Comparison of ENCODE assay signal across 23 cellular contexts in the genomic region with DNA sequence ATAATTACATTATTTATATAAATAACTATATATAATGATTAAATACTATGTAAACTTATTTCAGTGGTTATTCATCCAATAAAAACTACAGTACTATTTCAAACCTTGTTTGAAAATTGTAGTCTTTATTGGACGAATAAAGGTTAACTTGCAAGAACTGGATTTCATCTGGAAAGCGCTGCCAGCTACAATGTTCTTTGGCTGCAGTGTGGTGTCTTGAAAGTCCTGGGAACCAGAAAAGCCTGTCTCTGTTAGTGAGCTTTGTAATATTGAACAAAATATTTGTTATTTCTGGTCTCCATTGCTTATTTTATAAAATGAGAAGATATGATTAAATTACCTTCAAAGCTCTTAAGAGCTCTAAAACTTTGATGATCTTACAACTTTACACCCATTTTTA.
DNase-seq lines count a peak whose midpoint lies in the region; ATAC-seq and TF ChIP-seq lines count a peak whose summit lies in the region.
"Had no signal": no experiment of that assay in that cellular context is flagged by ENCODE, and none has a peak within 500 bp of the region (broad histone marks: within the 10 kb centered on the region; RNA-seq: fewer than 3 reads in every experiment).

No MANE protein-coding gene starts in this region.

- CTCF ChIA-PET in HCT116 (lab: Charles Lee) = no interaction called here
- CTCF ChIA-PET in CD4-positive, alpha-beta memory T cell (lab: Charles Lee; ENCODE audit: partially characterized antibody) = no interaction called here

- no peaks in the 10 kb centered on the region for H3K36me3 Mint-ChIP-seq in glutamatergic neuron (ENCODE audit: unreplicated experiment)
- no peaks in the 10 kb centered on the region for H3K36me3 Mint-ChIP-seq in CD4-positive, alpha-beta memory T cell
- H3K36me3 Mint-ChIP-seq: CD8-positive, alpha-beta T cell had no signal

- TF ChIP-seq CTCF in HCT116 (IDR thresholded peaks at IDR 0.05 in 2 of 3, conservative IDR thresholded peaks at IDR 0.05 in 1 of 3; ENCODE audit: borderline replicate concordance in 1 of 3, insufficient read depth in 1 of 3, low read depth in 2 of 3, low read length in 2 of 3) (no peak), SU-DHL-6 (IDR thresholded peaks at IDR 0.05; ENCODE audit: insufficient read depth, low read length, poor library complexity, severe bottlenecking) (no peak), suprapubic skin (IDR thresholded peaks at IDR 0.05) (no peak), glutamatergic neuron (IDR thresholded peaks at IDR 0.05; ENCODE audit: partially characterized antibody, unreplicated experiment) (no peak)

- H3F3A ChIP-seq in SU-DHL-6 (ENCODE audit: insufficient read depth) = peaks cover 50% of the 10 kb centered on the region

- H3K36me3 ChIP-seq in HCT116 (ENCODE audit: control insufficient read depth in 1 of 2, insufficient read depth in 2 of 2, low read length in 2 of 2) (no peaks in the 10 kb centered on the region), SU-DHL-6 (ENCODE audit: low read length) (no peaks in the 10 kb centered on the region), suprapubic skin (no peaks in the 10 kb centered on the region), aorta (ENCODE audit: control insufficient read depth in 1 of 2, insufficient read depth in 2 of 2, low read length in 1 of 2) (no peaks in the 10 kb centered on the region)
- no peaks in the 10 kb centered on the region for H3K36me3 ChIP-seq in CD4-positive, alpha-beta memory T cell (ENCODE audit: insufficient read depth, low read length)
- H3K36me3 ChIP-seq: BLaER1 treated with 17β-estradiol and CSF1 and Interleukin-3, amounts not matched to agents 10 nM and 100 nM; HAP-1; Peyer's patch had no signal

- no peak for DNase-seq in HCT116 (ENCODE audit: low read depth, low spot score)
- peak; percentile 8 for DNase-seq in left kidney (ENCODE audit: low read depth, low spot score)
- DNase-seq in suprapubic skin (ENCODE audit: low spot score in 2 of 2) = no peak
- no peak for DNase-seq in aorta
- no peak for DNase-seq in glutamatergic neuron
- DNase-seq in CD4-positive, alpha-beta memory T cell = no peak
- DNase-seq: Calu3; CD8-positive, alpha-beta T cell; DMS153; GM23248; KG1; MV-4-11; NCI-H1105 treated with DMSO at 0.1 percent for 48 hours; NCI-H2029 treated with DMSO at 0.1 percent for 48 hours; NCI-H2171; NCI-H345; NCI-H524; NCI-H774; Peyer's patch had no signal

- no peak overlapping the region for H3K27ac Mint-ChIP-seq in glutamatergic neuron (ENCODE audit: unreplicated experiment)
- H3K27ac Mint-ChIP-seq in CD4-positive, alpha-beta memory T cell = no peak overlapping the region
- H3K27ac Mint-ChIP-seq: CD8-positive, alpha-beta T cell had no signal

- H3K4me3 ChIP-seq in HCT116 (replicated peaks in 1 of 2; ENCODE audit: low read depth in 1 of 2, low read length in 2 of 2) = no peak overlapping the region
- no peak overlapping the region for H3K4me3 ChIP-seq in SU-DHL-6 (ENCODE audit: insufficient read depth, low read length, poor library complexity, severe bottlenecking)
- no peak overlapping the region for H3K4me3 ChIP-seq in suprapubic skin
- no peak overlapping the region for H3K4me3 ChIP-seq in aorta (ENCODE audit: low read length in 2 of 2)
- H3K4me3 ChIP-seq in CD4-positive, alpha-beta memory T cell (ENCODE audit: low read length in 2 of 2) = no peak overlapping the region
- H3K4me3 ChIP-seq: A549; BLaER1 treated with 17β-estradiol and CSF1 and Interleukin-3, amounts not matched to agents 10 nM and 100 nM; HAP-1; Peyer's patch had no signal

- H3K79me2 ChIP-seq in HCT116 (ENCODE audit: insufficient read depth, low read length) (no peaks in the 10 kb centered on the region), SU-DHL-6 (ENCODE audit: insufficient read depth, low read length) (peaks cover 14% of the 10 kb centered on the region)

- H4K20me1 ChIP-seq in HCT116 (ENCODE audit: insufficient read depth) = no peaks in the 10 kb centered on the region; the same call in 1 of the 2 replicates
- no peaks in the 10 kb centered on the region for H4K20me1 ChIP-seq in SU-DHL-6 (ENCODE audit: low read depth, low read length)
- H4K20me1 ChIP-seq: BLaER1 treated with 17β-estradiol and CSF1 and Interleukin-3, amounts not matched to agents 10 nM and 100 nM had no signal

- intact Hi-C loops in HCT116 (cut with micrococcal nuclease) = no loop called here
- intact Hi-C loops in aorta (cut with DNase I) = no loop called here
- intact Hi-C loops in CD4-positive, alpha-beta memory T cell (cut with micrococcal nuclease) = no loop called here

- no peak overlapping the region for H3K4me3 Mint-ChIP-seq in glutamatergic neuron (ENCODE audit: unreplicated experiment)
- H3K4me3 Mint-ChIP-seq in CD4-positive, alpha-beta memory T cell = no peak overlapping the region
- H3K4me3 Mint-ChIP-seq: CD8-positive, alpha-beta T cell had no signal

- H3K4me1 ChIP-seq in HCT116 (ENCODE audit: control insufficient read depth in 1 of 2, insufficient read depth in 2 of 2, low read length in 2 of 2) (peaks cover 0 to 11% of the 10 kb centered on the region in 2 experiments; a peak in 1 of 4 replicates), suprapubic skin (peaks cover 35% of the 10 kb centered on the region), aorta (ENCODE audit: control insufficient read depth in 1 of 2, insufficient read depth in 2 of 2, low read length in 2 of 2) (peaks cover 0 to 7% of the 10 kb centered on the region in 2 donors)
- no peaks in the 10 kb centered on the region for H3K4me1 ChIP-seq in CD4-positive, alpha-beta memory T cell (ENCODE audit: insufficient read depth, low read length)
- H3K4me1 ChIP-seq: A549, Peyer's patch had no signal

- peak overlapping the region; percentile 60; the same call in 1 of the 2 replicates for H3K27ac ChIP-seq in HCT116 (ENCODE audit: low read depth, low read length)
- peak overlapping the region; percentile 99 for H3K27ac ChIP-seq in SU-DHL-6 (ENCODE audit: low read depth, low read length)
- H3K27ac ChIP-seq in suprapubic skin = peak overlapping the region; percentile 30
- H3K27ac ChIP-seq in aorta (ENCODE audit: low read depth in 1 of 2, low read length in 2 of 2) = no peak overlapping the region
- no peak overlapping the region for H3K27ac ChIP-seq in CD4-positive, alpha-beta memory T cell (ENCODE audit: low read depth, low read length)
- H3K27ac ChIP-seq: A549; BLaER1 treated with 17β-estradiol and CSF1 and Interleukin-3, amounts not matched to agents 10 nM and 100 nM; Peyer's patch had no signal

- POLR2A ChIA-PET in HCT116 (lab: Charles Lee) = no interaction called here
- POLR2A ChIA-PET in CD4-positive, alpha-beta memory T cell (lab: Charles Lee; ENCODE audit: partially characterized antibody) = no interaction called here

- H3K4me2 ChIP-seq in HCT116 (ENCODE audit: low read length) (peak overlapping the region; percentile 42; the same call in 1 of the 2 replicates), SU-DHL-6 (ENCODE audit: low read depth, low read length, poor library complexity, severe bottlenecking) (peak overlapping the region; percentile 93)
- H3K4me2 ChIP-seq: A549 had no signal

- H3K9me3 ChIP-seq in HCT116 (ENCODE audit: control insufficient read depth in 1 of 2, insufficient read depth in 1 of 2, low read depth in 1 of 2, low read length in 2 of 2) (peaks cover 0 to 6% of the 10 kb centered on the region in 2 experiments; a peak in 1 of 4 replicates), SU-DHL-6 (ENCODE audit: insufficient read depth, low read length) (no peaks in the 10 kb centered on the region), suprapubic skin (no peaks in the 10 kb centered on the region), aorta (ENCODE audit: control insufficient read depth, low read length) (no peaks in the 10 kb centered on the region)
- H3K9me3 ChIP-seq in CD4-positive, alpha-beta memory T cell (ENCODE audit: control insufficient read depth in 1 of 2, low read length in 2 of 2) = no peaks in the 10 kb centered on the region
- H3K9me3 ChIP-seq: A549; BLaER1 treated with 17β-estradiol and CSF1 and Interleukin-3, amounts not matched to agents 10 nM and 100 nM; HAP-1; Peyer's patch had no signal

- ATAC-seq in HCT116 (no peak), aorta (ENCODE audit: low FRiP score) (no peak)
- ATAC-seq: A549; CD8-positive, alpha-beta T cell had no signal

- no peak for TF ChIP-seq RAD21 in HCT116 (IDR thresholded peaks at IDR 0.05; ENCODE audit: low read depth)

- RAD21 ChIA-PET in HCT116 (lab: Charles Lee; ENCODE audit: low non-redundant PET in 1 of 2, low total read pairs in 2 of 2, uncharacterized antibody in 2 of 2, unreplicated experiment in 2 of 2) = no interaction called here

- no TSS peak for BruUV-seq in HCT116 (replicated peaks; lab: Mats Ljungman, UMichigan)

- H3K27me3 ChIP-seq in HCT116 (ENCODE audit: insufficient read depth, low read length) = no peaks in the 10 kb centered on the region
- H3K27me3 ChIP-seq in SU-DHL-6 (ENCODE audit: low read length) = no peaks in the 10 kb centered on the region
- no peaks in the 10 kb centered on the region for H3K27me3 ChIP-seq in suprapubic skin
- no peaks in the 10 kb centered on the region for H3K27me3 ChIP-seq in aorta (ENCODE audit: control insufficient read depth in 1 of 2, insufficient read depth in 2 of 2, low read length in 1 of 2)
- H3K27me3 ChIP-seq in CD4-positive, alpha-beta memory T cell (ENCODE audit: insufficient read depth, low read length) = no peaks in the 10 kb centered on the region
- H3K27me3 ChIP-seq: BLaER1 treated with 17β-estradiol and CSF1 and Interleukin-3, amounts not matched to agents 10 nM and 100 nM; Peyer's patch had no signal

- H2AFZ ChIP-seq in HCT116 (ENCODE audit: low read depth, low read length, poor library complexity, severe bottlenecking) = no peak overlapping the region
- no peak overlapping the region for H2AFZ ChIP-seq in SU-DHL-6 (ENCODE audit: low read depth, low read length, severe bottlenecking)

- TF ChIP-seq POLR2A in HCT116 (IDR thresholded peaks at IDR 0.05; ENCODE audit: borderline replicate concordance, extremely low read depth, insufficient read depth, insufficient read length) = no peak
- TF ChIP-seq POLR2A in suprapubic skin (IDR thresholded peaks at IDR 0.05) = no peak

- H3K9ac ChIP-seq in HCT116 (ENCODE audit: low read length) (no peak overlapping the region), SU-DHL-6 (ENCODE audit: low read length) (peak overlapping the region; percentile 45)
- H3K9ac ChIP-seq: BLaER1 treated with 17β-estradiol and CSF1 and Interleukin-3, amounts not matched to agents 10 nM and 100 nM; GM23248 had no signal

- TF ChIP-seq EP300 in suprapubic skin (IDR thresholded peaks at IDR 0.05) = no peak

- peaks cover 2% of the 10 kb centered on the region for H3K4me1 Mint-ChIP-seq in glutamatergic neuron (ENCODE audit: low read depth, unreplicated experiment)
- H3K4me1 Mint-ChIP-seq in CD4-positive, alpha-beta memory T cell = no peaks in the 10 kb centered on the region

- no peaks in the 10 kb centered on the region for H3K9me3 Mint-ChIP-seq in glutamatergic neuron (ENCODE audit: unreplicated experiment)
- H3K9me3 Mint-ChIP-seq in CD4-positive, alpha-beta memory T cell = peaks cover 0 to 4% (median 0%) of the 10 kb centered on the region in 8 donors

- WGBS in suprapubic skin = 29% methylated on average over 2 of the region's 2 CpGs
- WGBS in aorta, 2 donors = 8 to 11% methylated on average over 2 of the region's 2 CpGs

- no peaks in the 10 kb centered on the region for H3K27me3 Mint-ChIP-seq in glutamatergic neuron (ENCODE audit: unreplicated experiment)
- H3K27me3 Mint-ChIP-seq in CD4-positive, alpha-beta memory T cell = no peaks in the 10 kb centered on the region

- H3K9me2 ChIP-seq in HCT116 (ENCODE audit: insufficient read depth) (no peaks in the 10 kb centered on the region), SU-DHL-6 (replicated peaks; ENCODE audit: insufficient read depth, low read length) (no peaks in the 10 kb centered on the region)

Comparison
In these comparisons a context has a peak if more than half of its experiments do, and no peak if none do; other contexts are left out.
1. H3K27ac ChIP-seq: peak in HCT116 (single experiment), SU-DHL-6 (single experiment) and suprapubic skin (single experiment); none in aorta (0 of 2) and CD4-positive, alpha-beta memory T cell (single experiment).